11 cellular contexts compared by ENCODE assay signal in the genomic region with DNA sequence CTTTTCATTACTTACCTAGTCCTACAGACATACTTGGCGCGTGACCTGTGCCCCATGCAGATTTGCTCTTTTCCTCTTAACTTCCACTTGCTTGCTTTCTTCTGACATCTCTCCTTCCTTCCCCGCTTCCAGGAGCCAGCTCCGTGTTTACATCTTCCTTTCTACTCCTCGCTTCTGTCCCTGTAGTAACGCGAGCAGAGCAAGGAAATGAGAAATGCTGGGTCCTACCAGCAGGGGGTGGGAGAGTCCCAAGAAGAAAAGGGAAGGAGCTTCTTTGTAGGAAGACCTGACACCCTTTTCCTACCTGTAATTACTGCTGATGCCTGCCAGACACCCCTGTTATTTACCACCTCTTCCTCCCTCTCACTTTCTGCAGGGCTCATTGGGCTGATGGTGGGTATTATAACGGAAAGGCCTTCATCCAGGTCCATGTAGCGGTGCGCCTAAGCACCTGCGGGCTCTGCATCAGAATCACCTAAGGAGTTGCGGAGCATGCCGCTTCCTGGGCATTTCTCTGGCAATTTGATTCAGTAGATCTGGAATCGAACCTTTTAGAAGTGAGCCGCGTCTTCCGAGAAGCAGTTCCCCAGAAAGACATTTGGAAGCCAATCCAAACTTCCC. TPM values are rescaled to one million over a fixed set of nuclear protein-coding genes. Genes with fewer than 3 reads are reported as not detected.
A peak's percentile ranks its signal among the peaks of the same experiment; 100 is the strongest.
DNase-seq lines count a peak whose midpoint lies in the region; ATAC-seq and TF ChIP-seq lines count a peak whose summit lies in the region.
"Had no signal": no experiment of that assay in that cellular context is flagged by ENCODE, and none has a peak within 500 bp of the region (broad histone marks: within the 10 kb centered on the region; RNA-seq: fewer than 3 reads in every experiment).

No MANE protein-coding gene starts in this region.

- intact Hi-C loops in HCT116 (cut with micrococcal nuclease), result no loop called here
- intact Hi-C loops in lower lobe of right lung (cut with DNase I), result no loop called here

- H2AFZ ChIP-seq in HCT116 (ENCODE audit: low read depth, low read length, poor library complexity, severe bottlenecking), result no peak overlapping the region

- TF ChIP-seq RAD21 in HCT116 (IDR thresholded peaks at IDR 0.05; ENCODE audit: low read depth), result no peak

- no peak overlapping the region for H3K4me2 ChIP-seq in HCT116 (ENCODE audit: low read length)

- H3K4me1 ChIP-seq in HCT116 (ENCODE audit: control insufficient read depth in 1 of 2, insufficient read depth in 2 of 2, low read length in 2 of 2) (no peaks in the 10 kb centered on the region), lower lobe of right lung (no peaks in the 10 kb centered on the region)
- H3K4me1 ChIP-seq: left lung had no signal

- no peaks in the 10 kb centered on the region for H3K36me3 ChIP-seq in HCT116 (ENCODE audit: control insufficient read depth in 1 of 2, insufficient read depth in 2 of 2, low read length in 2 of 2)
- H3K36me3 ChIP-seq in lower lobe of right lung, result no peaks in the 10 kb centered on the region
- H3K36me3 ChIP-seq: left lung had no signal

- H3K27me3 ChIP-seq in HCT116 (ENCODE audit: insufficient read depth, low read length), result no peaks in the 10 kb centered on the region
- H3K27me3 ChIP-seq in lower lobe of right lung (ENCODE audit: low read depth), result no peaks in the 10 kb centered on the region
- H3K27me3 ChIP-seq: left lung had no signal

- no peak for ATAC-seq in HCT116
- ATAC-seq in GM18502 (IDR thresholded peaks at IDR 0.05; ENCODE audit: poor library complexity, unreplicated experiment), result no peak
- ATAC-seq in lower lobe of right lung, result no peak
- ATAC-seq in GM21576 (IDR thresholded peaks at IDR 0.05; ENCODE audit: unreplicated experiment), result no peak
- ATAC-seq: left lung had no signal

- H3K79me2 ChIP-seq in HCT116 (ENCODE audit: insufficient read depth, low read length), result no peaks in the 10 kb centered on the region

- H3K9me2 ChIP-seq in HCT116 (ENCODE audit: insufficient read depth), result no peaks in the 10 kb centered on the region

- CTCF ChIA-PET in HCT116 (lab: Charles Lee), result no interaction called here

- H4K20me1 ChIP-seq in HCT116 (ENCODE audit: insufficient read depth), result no peaks in the 10 kb centered on the region

- DNase-seq in HCT116 (ENCODE audit: low read depth, low spot score) (no peak), islet precursor cell (peak; percentile 84), NCI-H1436 treated with DMSO at 0.1 percent for 48 hours (lab: John Stamatoyannopoulos, UW) (no peak), lower lobe of right lung (no peak)
- DNase-seq: activated T-cell treated with anti-CD3 and anti-CD28 coated beads, Interleukin-2, amount 50 U/mL, for 24 hours; left lung; NCI-H1694 treated with DMSO at 0.1 percent for 48 hours had no signal

- no TSS peak for BruUV-seq in HCT116 (replicated peaks; lab: Mats Ljungman, UMichigan)

- H3K27ac ChIP-seq in C4-2B (no peak overlapping the region; the same call in 1 of the 2 replicates), HCT116 (ENCODE audit: low read depth, low read length) (no peak overlapping the region), lower lobe of right lung (no peak overlapping the region)
- H3K27ac ChIP-seq: left lung had no signal

- H3K9me3 ChIP-seq in HCT116 (ENCODE audit: control insufficient read depth in 1 of 2, insufficient read depth in 1 of 2, low read depth in 1 of 2, low read length in 2 of 2) (peaks cover 3 to 19% of the 10 kb centered on the region in 2 experiments; a peak in 2 of 4 replicates), lower lobe of right lung (no peaks in the 10 kb centered on the region)
- H3K9me3 ChIP-seq: left lung had no signal

- RAD21 ChIA-PET in HCT116 (lab: Charles Lee; ENCODE audit: low non-redundant PET in 1 of 2, low total read pairs in 2 of 2, uncharacterized antibody in 2 of 2, unreplicated experiment in 2 of 2), result no interaction called here

- H3K4me3 ChIP-seq in HCT116 (replicated peaks in 1 of 2; ENCODE audit: low read depth in 1 of 2, low read length in 2 of 2) (no peak overlapping the region), WI38 (ENCODE audit: low read depth, low read length) (no peak overlapping the region), lower lobe of right lung (no peak overlapping the region)
- H3K4me3 ChIP-seq: left lung had no signal

- TF ChIP-seq POLR2A in HCT116 (IDR thresholded peaks at IDR 0.05; ENCODE audit: borderline replicate concordance, extremely low read depth, insufficient read depth, insufficient read length), result no peak

- H3K9ac ChIP-seq in HCT116 (ENCODE audit: low read length), result no peak overlapping the region

- TF ChIP-seq CTCF in C4-2B (conservative IDR thresholded peaks at IDR 0.05), result peak; percentile 75
- TF ChIP-seq CTCF in HCT116 (IDR thresholded peaks at IDR 0.05 in 2 of 3, conservative IDR thresholded peaks at IDR 0.05 in 1 of 3; ENCODE audit: borderline replicate concordance in 1 of 3, insufficient read depth in 1 of 3, low read depth in 2 of 3, low read length in 2 of 3), result 0 out of 6 replicates have a peak, but pooled peaks of 2 of the 3 experiments have one; percentile 7 to 19
- 0 out of 2 replicates have a peak, but pooled peaks have one; percentile 9 for TF ChIP-seq CTCF in WI38 (IDR thresholded peaks at IDR 0.05; ENCODE audit: low read depth, low read length)
- TF ChIP-seq CTCF in lower lobe of right lung (IDR thresholded peaks at IDR 0.05), result no peak

- POLR2A ChIA-PET in HCT116 (lab: Charles Lee), result no interaction called here

TF ChIP-seq in HCT116, 20 proteins besides CTCF, POLR2A, EP300 and RAD21:
- TF ChIP-seq, protein P1, sequence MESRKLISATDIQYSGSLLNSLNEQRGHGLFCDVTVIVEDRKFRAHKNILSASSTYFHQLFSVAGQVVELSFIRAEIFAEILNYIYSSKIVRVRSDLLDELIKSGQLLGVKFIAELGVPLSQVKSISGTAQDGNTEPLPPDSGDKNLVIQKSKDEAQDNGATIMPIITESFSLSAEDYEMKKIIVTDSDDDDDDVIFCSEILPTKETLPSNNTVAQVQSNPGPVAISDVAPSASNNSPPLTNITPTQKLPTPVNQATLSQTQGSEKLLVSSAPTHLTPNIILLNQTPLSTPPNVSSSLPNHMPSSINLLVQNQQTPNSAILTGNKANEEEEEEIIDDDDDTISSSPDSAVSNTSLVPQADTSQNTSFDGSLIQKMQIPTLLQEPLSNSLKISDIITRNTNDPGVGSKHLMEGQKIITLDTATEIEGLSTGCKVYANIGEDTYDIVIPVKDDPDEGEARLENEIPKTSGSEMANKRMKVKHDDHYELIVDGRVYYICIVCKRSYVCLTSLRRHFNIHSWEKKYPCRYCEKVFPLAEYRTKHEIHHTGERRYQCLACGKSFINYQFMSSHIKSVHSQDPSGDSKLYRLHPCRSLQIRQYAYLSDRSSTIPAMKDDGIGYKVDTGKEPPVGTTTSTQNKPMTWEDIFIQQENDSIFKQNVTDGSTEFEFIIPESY (IDR thresholded peaks at IDR 0.05; ENCODE audit: extremely low read depth, insufficient replicate concordance, low read length), result no peak
- TF ChIP-seq POLR2AphosphoS5 (IDR thresholded peaks at IDR 0.05; ENCODE audit: low read depth, low read length) (no peak), FOSL1 (IDR thresholded peaks at IDR 0.05; ENCODE audit: low read depth) (no peak), SRF (IDR thresholded peaks at IDR 0.05; ENCODE audit: low read depth) (no peak), CBX3 (IDR thresholded peaks at IDR 0.05; ENCODE audit: low read depth) (no peak), EZH2phosphoT487 (IDR thresholded peaks at IDR 0.05; ENCODE audit: borderline replicate concordance) (no peak), EZH2 (IDR thresholded peaks at IDR 0.05) (no peak), SP1 (IDR thresholded peaks at IDR 0.05; ENCODE audit: low read depth) (no peak), ZNF274 (IDR thresholded peaks at IDR 0.05; ENCODE audit: low read depth, low read length) (no peak), YY1 (IDR thresholded peaks at IDR 0.05; ENCODE audit: extremely low read depth, insufficient replicate concordance, low read depth, low read length) (no peak)
- TF ChIP-seq, protein P2, sequence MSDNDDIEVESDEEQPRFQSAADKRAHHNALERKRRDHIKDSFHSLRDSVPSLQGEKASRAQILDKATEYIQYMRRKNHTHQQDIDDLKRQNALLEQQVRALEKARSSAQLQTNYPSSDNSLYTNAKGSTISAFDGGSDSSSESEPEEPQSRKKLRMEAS (IDR thresholded peaks at IDR 0.05), result no peak

RNA-seq across cellular contexts. Expression of a gene that starts 51.8 kb away (rescaled TPM):
- total RNA-seq in HCT116 (2021; ENCODE audit: unreplicated experiment) (not detected), lower lobe of right lung (1.2 TPM)
- not detected in 2 replicates for polyA plus RNA-seq in HCT116 (2012)
